24 cellular contexts compared by ENCODE assay signal in genomic region chr6:164296411-164296810, GRCh38.
"Had no signal": no experiment of that assay in that cellular context is flagged by ENCODE, and none has a peak within 500 bp of the region (broad histone marks: within the 10 kb centered on the region; RNA-seq: fewer than 3 reads in every experiment).

No MANE protein-coding gene starts in this region.

- DNase-seq: activated CD4-positive, alpha-beta memory T cell treated with anti-CD3 and anti-CD28 coated beads, Interleukin-2, amount 10 ng/mL, durations not matched to agents 7 days and 5 days; activated CD4-positive, alpha-beta T cell treated with anti-CD3 and anti-CD28 coated beads, Interleukin-2, amount 10 ng/mL, durations not matched to agents 24 days and 14 days; activated CD4-positive, CD25-positive, alpha-beta regulatory T cell treated with anti-CD3 and anti-CD28 coated beads, Interleukin-2, amount 50 U/mL, for 72 hours; activated CD8-positive, alpha-beta memory T cell treated with anti-CD3 and anti-CD28 coated beads, Interleukin-2, amount 50 U/mL, for 48 hours; activated gamma-delta T cell; activated naive CD4-positive, alpha-beta T cell treated with anti-CD3 and anti-CD28 coated beads, Interleukin-2, amount 10 ng/mL, durations not matched to agents 7 days and 5 days; activated naive CD8-positive, alpha-beta T cell treated with anti-CD3 and anti-CD28 coated beads, Interleukin-2, amount 10 ng/mL, durations not matched to agents 7 days and 5 days; activated T-cell treated with anti-CD3 and anti-CD28 coated beads, Interleukin-2, amount 50 U/mL, for 24 hours; cortex of kidney; effector memory CD8-positive, alpha-beta T cell; foreskin melanocyte; heart right ventricle; midbrain; posterior cingulate gyrus; retina; spleen; stimulated activated naive CD4-positive, alpha-beta T cell; T-helper 2 cell; tibial artery; upper lobe of right lung had no signal

- H3K9me3 Mint-ChIP-seq: activated CD4-positive, alpha-beta T cell treated with anti-CD3 and anti-CD28 coated beads, Interleukin-2, amount 10 ng/mL, durations not matched to agents 24 days and 14 days; natural killer cell treated with Interleukin-12 subunit alpha and Interleukin-12 subunit beta and Interleukin-15 and Interleukin-18, amount 100 ng/mL, for 72 hours had no signal

- H3K4me3 Mint-ChIP-seq: activated CD4-positive, alpha-beta memory T cell treated with anti-CD3 and anti-CD28 coated beads, Interleukin-2, amount 10 ng/mL, durations not matched to agents 7 days and 5 days; activated CD4-positive, alpha-beta T cell treated with anti-CD3 and anti-CD28 coated beads, Interleukin-2, amount 10 ng/mL, durations not matched to agents 24 days and 14 days; activated naive CD4-positive, alpha-beta T cell treated with anti-CD3 and anti-CD28 coated beads, Interleukin-2, amount 10 ng/mL, durations not matched to agents 7 days and 5 days; activated naive CD8-positive, alpha-beta T cell treated with anti-CD3 and anti-CD28 coated beads, Interleukin-2, amount 10 ng/mL, durations not matched to agents 7 days and 5 days; activated T-cell treated with anti-CD3 and anti-CD28 coated beads, Interleukin-2, amount 50 U/mL, for 24 hours; effector memory CD8-positive, alpha-beta T cell; memory B cell; natural killer cell treated with Interleukin-12 subunit alpha and Interleukin-12 subunit beta and Interleukin-15 and Interleukin-18, amount 100 ng/mL, for 72 hours had no signal

- H3K27ac ChIP-seq: cardiac muscle cell, heart right ventricle, spleen, suprapubic skin, tibial artery, upper lobe of right lung had no signal

- H3K4me1 Mint-ChIP-seq: activated CD4-positive, alpha-beta memory T cell treated with anti-CD3 and anti-CD28 coated beads, Interleukin-2, amount 10 ng/mL, durations not matched to agents 7 days and 5 days; activated CD4-positive, alpha-beta T cell treated with anti-CD3 and anti-CD28 coated beads, Interleukin-2, amount 10 ng/mL, durations not matched to agents 24 days and 14 days; activated naive CD4-positive, alpha-beta T cell treated with anti-CD3 and anti-CD28 coated beads, Interleukin-2, amount 10 ng/mL, durations not matched to agents 7 days and 5 days; activated naive CD8-positive, alpha-beta T cell treated with anti-CD3 and anti-CD28 coated beads, Interleukin-2, amount 10 ng/mL, durations not matched to agents 7 days and 5 days; memory B cell had no signal

- H3K4me1 ChIP-seq: heart right ventricle, spleen, suprapubic skin, tibial artery, upper lobe of right lung had no signal

- H3K9me3 ChIP-seq: suprapubic skin had no signal

- H3K4me3 ChIP-seq: cardiac muscle cell, heart right ventricle, spleen, suprapubic skin, tibial artery, upper lobe of right lung had no signal

- H3K27ac Mint-ChIP-seq: activated CD4-positive, alpha-beta memory T cell treated with anti-CD3 and anti-CD28 coated beads, Interleukin-2, amount 10 ng/mL, durations not matched to agents 7 days and 5 days; activated CD4-positive, alpha-beta T cell treated with anti-CD3 and anti-CD28 coated beads, Interleukin-2, amount 10 ng/mL, durations not matched to agents 24 days and 14 days; activated naive CD4-positive, alpha-beta T cell treated with anti-CD3 and anti-CD28 coated beads, Interleukin-2, amount 10 ng/mL, durations not matched to agents 7 days and 5 days; activated naive CD8-positive, alpha-beta T cell treated with anti-CD3 and anti-CD28 coated beads, Interleukin-2, amount 10 ng/mL, durations not matched to agents 7 days and 5 days; activated T-cell treated with anti-CD3 and anti-CD28 coated beads, Interleukin-2, amount 50 U/mL, for 24 hours; effector memory CD8-positive, alpha-beta T cell; memory B cell; natural killer cell treated with Interleukin-12 subunit alpha and Interleukin-12 subunit beta and Interleukin-15 and Interleukin-18, amount 100 ng/mL, for 72 hours had no signal

- H3K36me3 Mint-ChIP-seq: activated naive CD4-positive, alpha-beta T cell treated with anti-CD3 and anti-CD28 coated beads, Interleukin-2, amount 10 ng/mL, durations not matched to agents 7 days and 5 days; activated naive CD8-positive, alpha-beta T cell treated with anti-CD3 and anti-CD28 coated beads, Interleukin-2, amount 10 ng/mL, durations not matched to agents 7 days and 5 days; memory B cell; natural killer cell treated with Interleukin-12 subunit alpha and Interleukin-12 subunit beta and Interleukin-15 and Interleukin-18, amount 100 ng/mL, for 72 hours had no signal

- H3K27me3 ChIP-seq: cardiac muscle cell, heart right ventricle, spleen, suprapubic skin, tibial artery, upper lobe of right lung had no signal

- H3K27me3 Mint-ChIP-seq: activated CD4-positive, alpha-beta memory T cell treated with anti-CD3 and anti-CD28 coated beads, Interleukin-2, amount 10 ng/mL, durations not matched to agents 7 days and 5 days; activated CD4-positive, alpha-beta T cell treated with anti-CD3 and anti-CD28 coated beads, Interleukin-2, amount 10 ng/mL, durations not matched to agents 24 days and 14 days; activated naive CD4-positive, alpha-beta T cell treated with anti-CD3 and anti-CD28 coated beads, Interleukin-2, amount 10 ng/mL, durations not matched to agents 7 days and 5 days; activated naive CD8-positive, alpha-beta T cell treated with anti-CD3 and anti-CD28 coated beads, Interleukin-2, amount 10 ng/mL, durations not matched to agents 7 days and 5 days; activated T-cell treated with anti-CD3 and anti-CD28 coated beads, Interleukin-2, amount 50 U/mL, for 24 hours; effector memory CD8-positive, alpha-beta T cell; memory B cell; natural killer cell treated with Interleukin-12 subunit alpha and Interleukin-12 subunit beta and Interleukin-15 and Interleukin-18, amount 100 ng/mL, for 72 hours had no signal

- H3K36me3 ChIP-seq: cardiac muscle cell, heart right ventricle, spleen, suprapubic skin, tibial artery, upper lobe of right lung had no signal
